Comparison of ENCODE assay signal across 1 cellular context in genomic region chr12:15629108-15629507, GRCh38.
TF ChIP-seq lines count a peak whose summit lies in the region.

No MANE protein-coding gene starts in this region.

TF ChIP-seq in HepG2, 621 proteins besides CTCF, POLR2A, EP300 and RAD21 (continued from another document and continues in another):
- TF ChIP-seq ZNF550 (CRISPR knock-in tag; IDR thresholded peaks at IDR 0.05; ENCODE audit: borderline replicate concordance) (no peak), GPN1 (CRISPR knock-in tag; IDR thresholded peaks at IDR 0.05; ENCODE audit: borderline replicate concordance) (no peak), MIER3 (CRISPR knock-in tag; IDR thresholded peaks at IDR 0.05; ENCODE audit: borderline replicate concordance) (no peak), ZNF549 (CRISPR knock-in tag; IDR thresholded peaks at IDR 0.05) (no peak), ATF4 (CRISPR knock-in tag; IDR thresholded peaks at IDR 0.05) (no peak), HDAC1 (CRISPR knock-in tag; IDR thresholded peaks at IDR 0.05) (peak; percentile 43), IRF2 (CRISPR knock-in tag; IDR thresholded peaks at IDR 0.05) (0 out of 2 replicates have a peak, but pooled peaks have one; percentile 65), TBP (CRISPR knock-in tag; IDR thresholded peaks at IDR 0.05) (no peak), ZNF142 (CRISPR knock-in tag; IDR thresholded peaks at IDR 0.05) (no peak), ZNF562 (CRISPR knock-in tag; IDR thresholded peaks at IDR 0.05; ENCODE audit: borderline replicate concordance) (no peak), RBM22 (optimal IDR thresholded peaks at IDR 0.05; ENCODE audit: low read length) (no peak), ONECUT2 (CRISPR knock-in tag; IDR thresholded peaks at IDR 0.05) (no peak), ZNF275 (CRISPR knock-in tag; IDR thresholded peaks at IDR 0.05; ENCODE audit: borderline replicate concordance) (no peak), TCF7 (IDR thresholded peaks at IDR 0.05; ENCODE audit: low read depth) (no peak; the same call in 1 of the 2 replicates), GPBP1L1 (CRISPR knock-in tag; IDR thresholded peaks at IDR 0.05) (no peak), PPARG (CRISPR knock-in tag; conservative IDR thresholded peaks at IDR 0.05) (peak; percentile 87; the same call in 1 of the 2 replicates), ZNF691 (CRISPR knock-in tag; IDR thresholded peaks at IDR 0.05; ENCODE audit: borderline replicate concordance, low read depth) (no peak), GABPB1 (CRISPR knock-in tag; IDR thresholded peaks at IDR 0.05) (no peak), ZNF570 (CRISPR knock-in tag; IDR thresholded peaks at IDR 0.05; ENCODE audit: borderline replicate concordance) (no peak), YEATS2 (CRISPR knock-in tag; IDR thresholded peaks at IDR 0.05; ENCODE audit: borderline replicate concordance) (no peak), ZNF577 (CRISPR knock-in tag; IDR thresholded peaks at IDR 0.05; ENCODE audit: borderline replicate concordance, low read depth) (no peak), TFDP1 (CRISPR knock-in tag; IDR thresholded peaks at IDR 0.05; ENCODE audit: borderline replicate concordance) (no peak; the same call in 1 of the 2 replicates), GATAD2A (CRISPR knock-in tag; IDR thresholded peaks at IDR 0.05) (peak; percentile 92), ZNF782 (CRISPR knock-in tag; IDR thresholded peaks at IDR 0.05; ENCODE audit: borderline replicate concordance) (no peak), ESRRA (CRISPR knock-in tag; IDR thresholded peaks at IDR 0.05; ENCODE audit: low read depth) (no peak), CCAR2 (optimal IDR thresholded peaks at IDR 0.05; ENCODE audit: low read depth, low read length) (no peak), RXRA (CRISPR knock-in tag; IDR thresholded peaks at IDR 0.05) (no peak; the same call in 1 of the 2 replicates)
- TF ChIP-seq, protein P1, sequence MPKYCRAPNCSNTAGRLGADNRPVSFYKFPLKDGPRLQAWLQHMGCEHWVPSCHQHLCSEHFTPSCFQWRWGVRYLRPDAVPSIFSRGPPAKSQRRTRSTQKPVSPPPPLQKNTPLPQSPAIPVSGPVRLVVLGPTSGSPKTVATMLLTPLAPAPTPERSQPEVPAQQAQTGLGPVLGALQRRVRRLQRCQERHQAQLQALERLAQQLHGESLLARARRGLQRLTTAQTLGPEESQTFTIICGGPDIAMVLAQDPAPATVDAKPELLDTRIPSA (CRISPR knock-in tag; IDR thresholded peaks at IDR 0.05; ENCODE audit: borderline replicate concordance), result no peak
- TF ChIP-seq, protein P2, sequence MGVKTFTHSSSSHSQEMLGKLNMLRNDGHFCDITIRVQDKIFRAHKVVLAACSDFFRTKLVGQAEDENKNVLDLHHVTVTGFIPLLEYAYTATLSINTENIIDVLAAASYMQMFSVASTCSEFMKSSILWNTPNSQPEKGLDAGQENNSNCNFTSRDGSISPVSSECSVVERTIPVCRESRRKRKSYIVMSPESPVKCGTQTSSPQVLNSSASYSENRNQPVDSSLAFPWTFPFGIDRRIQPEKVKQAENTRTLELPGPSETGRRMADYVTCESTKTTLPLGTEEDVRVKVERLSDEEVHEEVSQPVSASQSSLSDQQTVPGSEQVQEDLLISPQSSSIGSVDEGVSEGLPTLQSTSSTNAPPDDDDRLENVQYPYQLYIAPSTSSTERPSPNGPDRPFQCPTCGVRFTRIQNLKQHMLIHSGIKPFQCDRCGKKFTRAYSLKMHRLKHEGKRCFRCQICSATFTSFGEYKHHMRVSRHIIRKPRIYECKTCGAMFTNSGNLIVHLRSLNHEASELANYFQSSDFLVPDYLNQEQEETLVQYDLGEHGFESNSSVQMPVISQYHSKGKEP (CRISPR knock-in tag; IDR thresholded peaks at IDR 0.05), result no peak
- TF ChIP-seq, protein P3, sequence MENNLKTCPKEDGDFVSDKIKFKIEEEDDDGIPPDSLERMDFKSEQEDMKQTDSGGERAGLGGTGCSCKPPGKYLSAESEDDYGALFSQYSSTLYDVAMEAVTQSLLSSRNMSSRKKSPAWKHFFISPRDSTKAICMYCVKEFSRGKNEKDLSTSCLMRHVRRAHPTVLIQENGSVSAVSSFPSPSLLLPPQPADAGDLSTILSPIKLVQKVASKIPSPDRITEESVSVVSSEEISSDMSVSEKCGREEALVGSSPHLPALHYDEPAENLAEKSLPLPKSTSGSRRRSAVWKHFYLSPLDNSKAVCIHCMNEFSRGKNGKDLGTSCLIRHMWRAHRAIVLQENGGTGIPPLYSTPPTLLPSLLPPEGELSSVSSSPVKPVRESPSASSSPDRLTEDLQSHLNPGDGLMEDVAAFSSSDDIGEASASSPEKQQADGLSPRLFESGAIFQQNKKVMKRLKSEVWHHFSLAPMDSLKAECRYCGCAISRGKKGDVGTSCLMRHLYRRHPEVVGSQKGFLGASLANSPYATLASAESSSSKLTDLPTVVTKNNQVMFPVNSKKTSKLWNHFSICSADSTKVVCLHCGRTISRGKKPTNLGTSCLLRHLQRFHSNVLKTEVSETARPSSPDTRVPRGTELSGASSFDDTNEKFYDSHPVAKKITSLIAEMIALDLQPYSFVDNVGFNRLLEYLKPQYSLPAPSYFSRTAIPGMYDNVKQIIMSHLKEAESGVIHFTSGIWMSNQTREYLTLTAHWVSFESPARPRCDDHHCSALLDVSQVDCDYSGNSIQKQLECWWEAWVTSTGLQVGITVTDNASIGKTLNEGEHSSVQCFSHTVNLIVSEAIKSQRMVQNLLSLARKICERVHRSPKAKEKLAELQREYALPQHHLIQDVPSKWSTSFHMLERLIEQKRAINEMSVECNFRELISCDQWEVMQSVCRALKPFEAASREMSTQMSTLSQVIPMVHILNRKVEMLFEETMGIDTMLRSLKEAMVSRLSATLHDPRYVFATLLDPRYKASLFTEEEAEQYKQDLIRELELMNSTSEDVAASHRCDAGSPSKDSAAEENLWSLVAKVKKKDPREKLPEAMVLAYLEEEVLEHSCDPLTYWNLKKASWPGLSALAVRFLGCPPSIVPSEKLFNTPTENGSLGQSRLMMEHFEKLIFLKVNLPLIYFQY (CRISPR knock-in tag; IDR thresholded peaks at IDR 0.05; ENCODE audit: borderline replicate concordance), result no peak
- TF ChIP-seq, protein P4, sequence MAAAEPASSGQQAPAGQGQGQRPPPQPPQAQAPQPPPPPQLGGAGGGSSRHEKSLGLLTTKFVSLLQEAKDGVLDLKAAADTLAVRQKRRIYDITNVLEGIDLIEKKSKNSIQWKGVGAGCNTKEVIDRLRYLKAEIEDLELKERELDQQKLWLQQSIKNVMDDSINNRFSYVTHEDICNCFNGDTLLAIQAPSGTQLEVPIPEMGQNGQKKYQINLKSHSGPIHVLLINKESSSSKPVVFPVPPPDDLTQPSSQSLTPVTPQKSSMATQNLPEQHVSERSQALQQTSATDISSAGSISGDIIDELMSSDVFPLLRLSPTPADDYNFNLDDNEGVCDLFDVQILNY (CRISPR knock-in tag; conservative IDR thresholded peaks at IDR 0.05), result no peak
- TF ChIP-seq, protein P5, sequence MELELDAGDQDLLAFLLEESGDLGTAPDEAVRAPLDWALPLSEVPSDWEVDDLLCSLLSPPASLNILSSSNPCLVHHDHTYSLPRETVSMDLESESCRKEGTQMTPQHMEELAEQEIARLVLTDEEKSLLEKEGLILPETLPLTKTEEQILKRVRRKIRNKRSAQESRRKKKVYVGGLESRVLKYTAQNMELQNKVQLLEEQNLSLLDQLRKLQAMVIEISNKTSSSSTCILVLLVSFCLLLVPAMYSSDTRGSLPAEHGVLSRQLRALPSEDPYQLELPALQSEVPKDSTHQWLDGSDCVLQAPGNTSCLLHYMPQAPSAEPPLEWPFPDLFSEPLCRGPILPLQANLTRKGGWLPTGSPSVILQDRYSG (CRISPR knock-in tag; IDR thresholded peaks at IDR 0.05), result no peak
- TF ChIP-seq, protein P6, sequence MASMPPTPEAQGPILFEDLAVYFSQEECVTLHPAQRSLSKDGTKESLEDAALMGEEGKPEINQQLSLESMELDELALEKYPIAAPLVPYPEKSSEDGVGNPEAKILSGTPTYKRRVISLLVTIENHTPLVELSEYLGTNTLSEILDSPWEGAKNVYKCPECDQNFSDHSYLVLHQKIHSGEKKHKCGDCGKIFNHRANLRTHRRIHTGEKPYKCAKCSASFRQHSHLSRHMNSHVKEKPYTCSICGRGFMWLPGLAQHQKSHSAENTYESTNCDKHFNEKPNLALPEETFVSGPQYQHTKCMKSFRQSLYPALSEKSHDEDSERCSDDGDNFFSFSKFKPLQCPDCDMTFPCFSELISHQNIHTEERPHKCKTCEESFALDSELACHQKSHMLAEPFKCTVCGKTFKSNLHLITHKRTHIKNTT (CRISPR knock-in tag; IDR thresholded peaks at IDR 0.05), result no peak
- TF ChIP-seq, protein P7, sequence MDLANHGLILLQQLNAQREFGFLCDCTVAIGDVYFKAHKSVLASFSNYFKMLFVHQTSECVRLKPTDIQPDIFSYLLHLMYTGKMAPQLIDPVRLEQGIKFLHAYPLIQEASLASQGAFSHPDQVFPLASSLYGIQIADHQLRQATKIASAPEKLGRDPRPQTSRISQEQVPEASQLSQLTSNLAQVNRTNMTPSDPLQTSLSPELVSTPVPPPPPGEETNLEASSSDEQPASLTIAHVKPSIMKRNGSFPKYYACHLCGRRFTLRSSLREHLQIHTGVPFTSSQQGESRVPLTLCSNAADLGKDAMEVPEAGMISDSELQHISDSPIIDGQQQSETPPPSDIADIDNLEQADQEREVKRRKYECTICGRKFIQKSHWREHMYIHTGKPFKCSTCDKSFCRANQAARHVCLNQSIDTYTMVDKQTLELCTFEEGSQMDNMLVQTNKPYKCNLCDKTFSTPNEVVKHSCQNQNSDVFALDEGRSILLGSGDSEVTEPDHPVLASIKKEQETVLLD (CRISPR knock-in tag; IDR thresholded peaks at IDR 0.05; ENCODE audit: low read depth), result no peak
